In the genomic region with DNA sequence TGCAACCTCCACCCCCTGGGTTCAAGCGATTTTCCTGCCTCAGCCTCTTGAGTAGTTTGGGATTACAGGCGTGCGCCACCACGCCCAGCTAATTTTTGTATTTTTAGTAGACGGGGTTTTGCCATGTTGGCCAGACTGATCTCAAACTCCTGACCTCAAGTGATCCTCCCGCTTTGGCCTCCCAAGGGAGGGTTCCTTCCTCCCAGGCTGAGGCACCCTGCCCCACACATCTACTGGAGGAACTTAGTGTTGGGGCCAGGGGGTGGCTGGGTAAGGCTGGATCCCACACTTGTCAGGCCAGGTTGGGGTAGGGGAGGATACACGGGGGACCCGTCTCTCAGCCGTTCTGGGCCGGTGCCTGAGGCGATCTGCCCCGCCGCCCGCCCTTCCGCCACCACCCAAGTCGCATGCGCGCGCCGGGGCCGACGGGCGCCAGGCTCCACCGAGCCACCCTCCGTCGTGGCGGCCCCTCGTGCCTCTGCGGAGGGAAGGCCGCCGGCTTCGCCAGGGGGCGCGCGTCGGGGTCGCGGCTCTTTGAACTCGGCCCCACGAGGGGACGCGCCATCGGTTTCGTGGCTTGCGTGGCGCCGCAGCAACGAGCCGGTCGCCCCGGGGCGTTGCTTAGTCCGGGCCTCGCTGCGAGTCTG, we compare ENCODE assay signal across 1 cellular context.
TF ChIP-seq lines count a peak whose summit lies in the region.

No MANE protein-coding gene starts in this region.

TF ChIP-seq in K562, 482 proteins besides CTCF, POLR2A, EP300 and RAD21 (continued from another document):
- TF ChIP-seq USF2 (CRISPR knock-in tag; IDR thresholded peaks at IDR 0.05), result no peak
- no peak for TF ChIP-seq CXXC5 (CRISPR knock-in tag; IDR thresholded peaks at IDR 0.05)
- TF ChIP-seq CBX5 (IDR thresholded peaks at IDR 0.05; ENCODE audit: borderline replicate concordance, low read depth), result no peak
- no peak for TF ChIP-seq ZNF507 (tag; conservative IDR thresholded peaks at IDR 0.05)
- TF ChIP-seq NFE2L1 (tag; IDR thresholded peaks at IDR 0.05; ENCODE audit: borderline replicate concordance, low read depth), result no peak
- TF ChIP-seq E4F1 (CRISPR knock-in tag; IDR thresholded peaks at IDR 0.05; ENCODE audit: borderline replicate concordance), result 0 out of 2 replicates have a peak, but pooled peaks have one; percentile 61
- no peak for TF ChIP-seq ZSCAN29 (IDR thresholded peaks at IDR 0.05)
- no peak for TF ChIP-seq MAFF (IDR thresholded peaks at IDR 0.05; ENCODE audit: low read length)
- no peak for TF ChIP-seq SRF (CRISPR knock-in tag; IDR thresholded peaks at IDR 0.05)
- no peak for TF ChIP-seq IRF9 (tag; IDR thresholded peaks at IDR 0.05)
- TF ChIP-seq ETV1 (tag; conservative IDR thresholded peaks at IDR 0.05; ENCODE audit: low read depth), result no peak
- TF ChIP-seq BACH1 (tag; IDR thresholded peaks at IDR 0.05), result no peak
- peak; percentile 59; the same call in 1 of the 2 replicates for TF ChIP-seq ZBTB17 (CRISPR knock-in tag; IDR thresholded peaks at IDR 0.05)
- no peak for TF ChIP-seq ETS1 (conservative IDR thresholded peaks at IDR 0.05; ENCODE audit: control insufficient read depth, low read depth, low read length)
- TF ChIP-seq PHB2 (IDR thresholded peaks at IDR 0.05; ENCODE audit: low read depth), result no peak
- no peak for TF ChIP-seq BDP1 (IDR thresholded peaks at IDR 0.05; ENCODE audit: insufficient read depth, insufficient read length)
- TF ChIP-seq MTF1 (CRISPR knock-in tag; IDR thresholded peaks at IDR 0.05; ENCODE audit: borderline replicate concordance), result no peak
- no peak for TF ChIP-seq PRMT5 (CRISPR knock-in tag; IDR thresholded peaks at IDR 0.05)
- TF ChIP-seq SAP30 (IDR thresholded peaks at IDR 0.05; ENCODE audit: borderline replicate concordance, insufficient read depth, low read depth, low read length, poor library complexity, severe bottlenecking), result no peak
- TF ChIP-seq DPF2 (IDR thresholded peaks at IDR 0.05), result no peak
- no peak for TF ChIP-seq CHD2 (IDR thresholded peaks at IDR 0.05; ENCODE audit: low read depth, low read length)
- peak; percentile 51 for TF ChIP-seq GATAD2B (IDR thresholded peaks at IDR 0.05; ENCODE audit: borderline replicate concordance)
- no peak for TF ChIP-seq KAT2B (IDR thresholded peaks at IDR 0.05; ENCODE audit: low read depth, low read length)
- peak; percentile 73 for TF ChIP-seq MYC (IDR thresholded peaks at IDR 0.05; ENCODE audit: low read depth, low read length)
- no peak for TF ChIP-seq MYC (CRISPR knock-in tag; IDR thresholded peaks at IDR 0.05; ENCODE audit: borderline replicate concordance, low read depth)
- TF ChIP-seq UBTF (IDR thresholded peaks at IDR 0.05; ENCODE audit: borderline replicate concordance in 1 of 2, low read depth in 2 of 2, low read length in 2 of 2), result 0 out of 4 replicates have a peak, but pooled peaks of 1 of the 2 experiments have one; percentile 11
- no peak for TF ChIP-seq U2AF2 (optimal IDR thresholded peaks at IDR 0.05; ENCODE audit: low read depth, low read length)
- TF ChIP-seq ZNF778 (CRISPR knock-in tag; IDR thresholded peaks at IDR 0.05), result no peak
- TF ChIP-seq MTA3 (IDR thresholded peaks at IDR 0.05; ENCODE audit: borderline replicate concordance), result peak; percentile 83
- no peak for TF ChIP-seq BCLAF1 (IDR thresholded peaks at IDR 0.05; ENCODE audit: borderline replicate concordance in 1 of 2, control insufficient read depth in 1 of 2, low read depth in 2 of 2, low read length in 1 of 2)
- TF ChIP-seq SAFB2 (IDR thresholded peaks at IDR 0.05; ENCODE audit: borderline replicate concordance, low read depth, low read length, severe bottlenecking), result no peak
- no peak for TF ChIP-seq ZNF431 (CRISPR knock-in tag; IDR thresholded peaks at IDR 0.05)
- TF ChIP-seq, protein P1, sequence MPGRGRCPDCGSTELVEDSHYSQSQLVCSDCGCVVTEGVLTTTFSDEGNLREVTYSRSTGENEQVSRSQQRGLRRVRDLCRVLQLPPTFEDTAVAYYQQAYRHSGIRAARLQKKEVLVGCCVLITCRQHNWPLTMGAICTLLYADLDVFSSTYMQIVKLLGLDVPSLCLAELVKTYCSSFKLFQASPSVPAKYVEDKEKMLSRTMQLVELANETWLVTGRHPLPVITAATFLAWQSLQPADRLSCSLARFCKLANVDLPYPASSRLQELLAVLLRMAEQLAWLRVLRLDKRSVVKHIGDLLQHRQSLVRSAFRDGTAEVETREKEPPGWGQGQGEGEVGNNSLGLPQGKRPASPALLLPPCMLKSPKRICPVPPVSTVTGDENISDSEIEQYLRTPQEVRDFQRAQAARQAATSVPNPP (IDR thresholded peaks at IDR 0.05; ENCODE audit: borderline replicate concordance, insufficient read depth, insufficient read length), result no peak
- TF ChIP-seq, protein P2, sequence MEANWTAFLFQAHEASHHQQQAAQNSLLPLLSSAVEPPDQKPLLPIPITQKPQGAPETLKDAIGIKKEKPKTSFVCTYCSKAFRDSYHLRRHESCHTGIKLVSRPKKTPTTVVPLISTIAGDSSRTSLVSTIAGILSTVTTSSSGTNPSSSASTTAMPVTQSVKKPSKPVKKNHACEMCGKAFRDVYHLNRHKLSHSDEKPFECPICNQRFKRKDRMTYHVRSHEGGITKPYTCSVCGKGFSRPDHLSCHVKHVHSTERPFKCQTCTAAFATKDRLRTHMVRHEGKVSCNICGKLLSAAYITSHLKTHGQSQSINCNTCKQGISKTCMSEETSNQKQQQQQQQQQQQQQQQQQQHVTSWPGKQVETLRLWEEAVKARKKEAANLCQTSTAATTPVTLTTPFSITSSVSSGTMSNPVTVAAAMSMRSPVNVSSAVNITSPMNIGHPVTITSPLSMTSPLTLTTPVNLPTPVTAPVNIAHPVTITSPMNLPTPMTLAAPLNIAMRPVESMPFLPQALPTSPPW (CRISPR knock-in tag; IDR thresholded peaks at IDR 0.05), result no peak
- TF ChIP-seq ETS2 (tag; IDR thresholded peaks at IDR 0.05; ENCODE audit: borderline replicate concordance, poor library complexity, severe bottlenecking), result no peak
- TF ChIP-seq, protein P3, sequence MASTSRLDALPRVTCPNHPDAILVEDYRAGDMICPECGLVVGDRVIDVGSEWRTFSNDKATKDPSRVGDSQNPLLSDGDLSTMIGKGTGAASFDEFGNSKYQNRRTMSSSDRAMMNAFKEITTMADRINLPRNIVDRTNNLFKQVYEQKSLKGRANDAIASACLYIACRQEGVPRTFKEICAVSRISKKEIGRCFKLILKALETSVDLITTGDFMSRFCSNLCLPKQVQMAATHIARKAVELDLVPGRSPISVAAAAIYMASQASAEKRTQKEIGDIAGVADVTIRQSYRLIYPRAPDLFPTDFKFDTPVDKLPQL (IDR thresholded peaks at IDR 0.05; ENCODE audit: extremely low read depth, insufficient read length), result no peak
- TF ChIP-seq KAT7 (CRISPR knock-in tag; IDR thresholded peaks at IDR 0.05; ENCODE audit: borderline replicate concordance), result no peak
- TF ChIP-seq E2F1 (CRISPR knock-in tag; IDR thresholded peaks at IDR 0.05), result no peak
- TF ChIP-seq, protein P4, sequence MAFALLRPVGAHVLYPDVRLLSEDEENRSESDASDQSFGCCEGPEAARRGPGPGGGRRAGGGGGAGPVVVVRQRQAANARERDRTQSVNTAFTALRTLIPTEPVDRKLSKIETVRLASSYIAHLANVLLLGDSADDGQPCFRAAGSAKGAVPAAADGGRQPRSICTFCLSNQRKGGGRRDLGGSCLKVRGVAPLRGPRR (CRISPR knock-in tag; IDR thresholded peaks at IDR 0.05), result no peak
